Comparison of ENCODE assay signal across 8 cellular contexts in genomic region chr2:201072201-201072530, GRCh38. TPM values are rescaled to one million over a fixed set of nuclear protein-coding genes. Genes with fewer than 3 reads are reported as not detected.
A peak's percentile ranks its signal among the peaks of the same experiment; 100 is the strongest.
DNase-seq lines count a peak whose midpoint lies in the region; ATAC-seq and TF ChIP-seq lines count a peak whose summit lies in the region.

No MANE protein-coding gene starts in this region.

- H2BK12ac ChIP-seq in H9 (ENCODE audit: insufficient read length, low read depth, low read length), result no peak overlapping the region

- DNase-seq in AG10803 (ENCODE audit: low read depth), result no peak
- DNase-seq in H9, result no peak
- DNase-seq in activated CD4-positive, alpha-beta memory T cell treated with anti-CD3 and anti-CD28 coated beads, Interleukin-2, amount 10 ng/mL, durations not matched to agents 7 days and 5 days, result no peak
- DNase-seq in immature natural killer cell, result no peak
- no peak for DNase-seq in testis
- DNase-seq in iPS-NIHi7 (ENCODE audit: extremely low spot score), result no peak

- no peaks in the 10 kb centered on the region for H3K27me3 ChIP-seq in H9 (ENCODE audit: insufficient read depth, low read length)
- no peaks in the 10 kb centered on the region for H3K27me3 ChIP-seq in testis

- peaks cover 5% of the 10 kb centered on the region for H3K23me2 ChIP-seq in H9 (ENCODE audit: insufficient read length, low read depth, low read length, poor library complexity, severe bottlenecking)

- H3K79me2 ChIP-seq in H9 (ENCODE audit: insufficient read depth, low read length), result peaks cover 3% of the 10 kb centered on the region; the same call in 1 of the 2 replicates

- no peak overlapping the region for H2AK5ac ChIP-seq in H9 (ENCODE audit: insufficient read length, low read length)

- no peak overlapping the region for H3T11ph ChIP-seq in H9 (ENCODE audit: low read length)

- no CpG with 5 or more reads among the region's 5 CpGs for WGBS in H9 (ENCODE audit: extremely low coverage, insufficient read length, low lambda C conversion rate)
- WGBS in testis, 2 donors, result 0 to 1% methylated on average over 5 of the region's 5 CpGs

- H2AFZ ChIP-seq in H9 (ENCODE audit: low read length), result no peak overlapping the region

- no peaks in the 10 kb centered on the region for H3K4me1 ChIP-seq in H9 (ENCODE audit: insufficient read depth, low read length)
- H3K4me1 ChIP-seq in testis, result peaks cover 13% of the 10 kb centered on the region

- no peak overlapping the region for H3K18ac ChIP-seq in H9 (ENCODE audit: insufficient read length, low read depth, low read length)

- H3K56ac ChIP-seq in H9 (ENCODE audit: insufficient read length, low read depth, low read length), result no peak overlapping the region

- no peak overlapping the region for H2BK20ac ChIP-seq in H9 (ENCODE audit: low read depth, low read length, poor library complexity, severe bottlenecking)

- H3K9ac ChIP-seq in H9 (ENCODE audit: extremely low read depth, insufficient read length, low read length), result peak overlapping the region; percentile 70

- H3K27ac ChIP-seq in H9 (ENCODE audit: insufficient read length, low read depth, low read length) (peak overlapping the region; percentile 33), testis (peak overlapping the region; percentile 80 to 92)

- TF ChIP-seq CTCF in AG10803 (conservative IDR thresholded peaks at IDR 0.05; ENCODE audit: low read length) (no peak), H9 (conservative IDR thresholded peaks at IDR 0.05) (no peak), testis (IDR thresholded peaks at IDR 0.05) (no peak)

- H3K4me3 Mint-ChIP-seq in H9 (peak overlapping the region; percentile 90 to 96), immature natural killer cell (peak overlapping the region; percentile 90 to 99 (median 98))
- peak overlapping the region; percentile 96 for H3K4me3 Mint-ChIP-seq in activated CD4-positive, alpha-beta memory T cell treated with anti-CD3 and anti-CD28 coated beads, Interleukin-2, amount 10 ng/mL, durations not matched to agents 7 days and 5 days

- POLR2A ChIA-PET in activated CD4-positive, alpha-beta memory T cell treated with anti-CD3 and anti-CD28 coated beads, Interleukin-2, amount 10 ng/mL, durations not matched to agents 7 days and 5 days (lab: Charles Lee), result interaction anchor here (0.6 to 6.1 kb wide), 16 partner anchors 8 to 359 kb away, joined by 3 to 105 read pairs (median 4); partner anchors contain the start of genes CFLAR, CLK1 and ORC2

- no peaks in the 10 kb centered on the region for H3K36me3 Mint-ChIP-seq in H9 (ENCODE audit: insufficient read depth in 1 of 3, low read depth in 3 of 3)
- peaks cover 3% of the 10 kb centered on the region for H3K36me3 Mint-ChIP-seq in activated CD4-positive, alpha-beta memory T cell treated with anti-CD3 and anti-CD28 coated beads, Interleukin-2, amount 10 ng/mL, durations not matched to agents 7 days and 5 days (ENCODE audit: low read depth)
- H3K36me3 Mint-ChIP-seq in immature natural killer cell, result no peaks in the 10 kb centered on the region

- H4K5ac ChIP-seq in H9 (ENCODE audit: insufficient read length, low read depth, low read length), result no peak overlapping the region

- H3K79me1 ChIP-seq in H9 (ENCODE audit: insufficient read depth, low read depth, low read length, poor library complexity, severe bottlenecking), result no peaks in the 10 kb centered on the region

- no peak overlapping the region for H4K8ac ChIP-seq in H9 (replicated peaks; ENCODE audit: insufficient read length, low read depth, low read length)

- H3K4me1 Mint-ChIP-seq in H9 (peaks cover 13 to 28% of the 10 kb centered on the region in 2 experiments), immature natural killer cell (peaks cover 46 to 58% of the 10 kb centered on the region in 2 donors)
- H3K4me1 Mint-ChIP-seq in activated CD4-positive, alpha-beta memory T cell treated with anti-CD3 and anti-CD28 coated beads, Interleukin-2, amount 10 ng/mL, durations not matched to agents 7 days and 5 days, result peaks cover 53% of the 10 kb centered on the region

- H2BK15ac ChIP-seq in H9 (ENCODE audit: low read depth, low read length), result no peak overlapping the region

- H3K4me3 ChIP-seq in AG10803 (ENCODE audit: low read length), result peak overlapping the region; percentile 95
- H3K4me3 ChIP-seq in testis, result peak overlapping the region; percentile 88 to 95

- H3K36me3 ChIP-seq in testis (ENCODE audit: low read depth, missing control alignments), result no peaks in the 10 kb centered on the region

- H3K14ac ChIP-seq in H9 (ENCODE audit: insufficient read depth, low read length), result no peak overlapping the region

- no peak overlapping the region for H3K4ac ChIP-seq in H9 (ENCODE audit: low read depth, low read length)

- H3K4me2 ChIP-seq in H9 (ENCODE audit: insufficient read depth, insufficient read length, low read length), result peak overlapping the region; percentile 70

- intact Hi-C loops in testis (cut with DNase I; ENCODE audit: low total_unique reads), result no loop called here

- TF ChIP-seq POLR2A in testis (IDR thresholded peaks at IDR 0.05), result no peak

- ATAC-seq in esophagus mucosa, result no peak
- no peak for ATAC-seq in HG02759 (IDR thresholded peaks at IDR 0.05; ENCODE audit: unreplicated experiment)

- H3K27ac Mint-ChIP-seq in H9 (peak overlapping the region; percentile 97 to 99 (median 97)), immature natural killer cell (peak overlapping the region; percentile 93 to 99 (median 98))
- H3K27ac Mint-ChIP-seq in activated CD4-positive, alpha-beta memory T cell treated with anti-CD3 and anti-CD28 coated beads, Interleukin-2, amount 10 ng/mL, durations not matched to agents 7 days and 5 days, result peak overlapping the region; percentile 88

- H3K23ac ChIP-seq in H9 (ENCODE audit: insufficient read length, low read depth, low read length), result no peak overlapping the region

- H3K9me3 Mint-ChIP-seq in H9, result no peaks in the 10 kb centered on the region; a peak in 1 of 5 replicates
- H3K9me3 Mint-ChIP-seq in activated CD4-positive, alpha-beta memory T cell treated with anti-CD3 and anti-CD28 coated beads, Interleukin-2, amount 10 ng/mL, durations not matched to agents 7 days and 5 days, result no peaks in the 10 kb centered on the region
- H3K9me3 Mint-ChIP-seq in immature natural killer cell, result no peaks in the 10 kb centered on the region

- H4K91ac ChIP-seq in H9 (ENCODE audit: insufficient read length, low read depth, low read length), result no peak overlapping the region

- H3K9me3 ChIP-seq in H9 (ENCODE audit: control insufficient read depth, low read depth, low read length) (no peaks in the 10 kb centered on the region), testis (no peaks in the 10 kb centered on the region)

- H2BK5ac ChIP-seq in H9 (ENCODE audit: insufficient read length, low read length), result no peak overlapping the region

- no peak overlapping the region for H2BK120ac ChIP-seq in H9 (ENCODE audit: low read depth, low read length, poor library complexity, severe bottlenecking)

- no peaks in the 10 kb centered on the region for H4K20me1 ChIP-seq in H9 (ENCODE audit: control insufficient read depth, insufficient read depth, insufficient read length)

- CTCF ChIA-PET in activated CD4-positive, alpha-beta memory T cell treated with anti-CD3 and anti-CD28 coated beads, Interleukin-2, amount 10 ng/mL, durations not matched to agents 7 days and 5 days (lab: Charles Lee), result interaction anchor here (0.6 to 5.4 kb wide), 5 partner anchors 30 to 160 kb away, joined by 3 to 47 read pairs (median 3); partner anchors contain the start of gene CFLAR

- H3K27me3 Mint-ChIP-seq in H9 (ENCODE audit: low read depth) (peaks cover 1% of the 10 kb centered on the region; the same call in 1 of the 2 replicates), immature natural killer cell (ENCODE audit: low read depth in 3 of 3) (peaks cover 7 to 13% (median 12%) of the 10 kb centered on the region in 3 donors)
- H3K27me3 Mint-ChIP-seq in activated CD4-positive, alpha-beta memory T cell treated with anti-CD3 and anti-CD28 coated beads, Interleukin-2, amount 10 ng/mL, durations not matched to agents 7 days and 5 days, result no peaks in the 10 kb centered on the region

RNA-seq across cellular contexts. Expression of gene NDUFB3, which starts 0.4 kb away (rescaled TPM):
- total RNA-seq in H9 (2021) (59.6 and 63.2 TPM in 2 replicates), testis (10 to 100 TPM; 46.8 to 56.2 TPM), esophagus mucosa (96.0 TPM)
- total RNA-seq in activated CD4-positive, alpha-beta memory T cell treated with anti-CD3 and anti-CD28 coated beads, Interleukin-2, amount 10 ng/mL, durations not matched to agents 7 days and 5 days, result 100 to 1,000 TPM; 133 to 135 TPM
- polyA plus RNA-seq in immature natural killer cell (100 to 1,000 TPM; 211 to 234 (median 225) TPM), testis (ENCODE audit: insufficient read depth, low read depth, low replicate concordance) (129 TPM)

RNA-seq across cellular contexts. Expression of gene HYCC2, which starts 0.7 kb away (rescaled TPM):
- total RNA-seq in H9 (2021), result 13.3 and 13.7 TPM in 2 replicates
- total RNA-seq in activated CD4-positive, alpha-beta memory T cell treated with anti-CD3 and anti-CD28 coated beads, Interleukin-2, amount 10 ng/mL, durations not matched to agents 7 days and 5 days, result 10 to 100 TPM; 27.9 to 31.9 TPM
- polyA plus RNA-seq in immature natural killer cell, result 10 to 100 TPM; 12.9 to 31.4 (median 22.1) TPM
- 10 to 100 TPM; 26.8 to 27.9 TPM for total RNA-seq in testis
- polyA plus RNA-seq in testis (ENCODE audit: insufficient read depth, low read depth, low replicate concordance), result 10.7 TPM
- 16.7 TPM for total RNA-seq in esophagus mucosa

RNA-seq across cellular contexts. Expression of gene CFLAR, which starts 43.8 kb away (rescaled TPM):
- total RNA-seq in H9 (2021), result 5.7 and 7.6 TPM in 2 replicates
- 100 to 1,000 TPM; 192 to 196 TPM for total RNA-seq in activated CD4-positive, alpha-beta memory T cell treated with anti-CD3 and anti-CD28 coated beads, Interleukin-2, amount 10 ng/mL, durations not matched to agents 7 days and 5 days
- 100 to 1,000 TPM; 167 to 262 (median 242) TPM for polyA plus RNA-seq in immature natural killer cell
- total RNA-seq in testis, result 100 to 1,000 TPM; 117 to 137 TPM
- polyA plus RNA-seq in testis (ENCODE audit: insufficient read depth, low read depth, low replicate concordance), result 51.1 TPM
- total RNA-seq in esophagus mucosa, result 79.0 TPM
